In the genomic region with DNA sequence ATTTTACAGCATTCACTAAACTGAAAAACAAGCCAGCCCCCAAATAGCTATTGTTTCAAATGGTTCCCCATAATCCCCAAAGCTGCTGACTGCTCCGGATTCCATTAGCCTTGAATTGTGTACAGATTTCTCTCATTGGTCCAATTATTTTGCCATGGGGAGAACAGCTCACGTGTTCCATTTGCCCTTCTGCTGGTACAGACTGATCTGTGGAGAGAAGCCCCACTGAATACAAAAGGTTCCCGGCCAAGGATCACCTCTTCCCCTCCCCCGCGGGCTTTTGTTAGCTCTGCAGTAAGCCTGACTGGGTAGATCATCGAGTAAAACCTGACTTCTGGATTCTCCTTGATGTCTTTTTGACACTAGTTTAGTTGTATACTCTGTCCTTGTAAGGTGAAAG, we compare ENCODE assay signal across 22 cellular contexts. TPM values are rescaled to one million over a fixed set of nuclear protein-coding genes. Genes with fewer than 3 reads are reported as not detected.
DNase-seq lines count a peak whose midpoint lies in the region; ATAC-seq and TF ChIP-seq lines count a peak whose summit lies in the region.
"Had no signal": no experiment of that assay in that cellular context is flagged by ENCODE, and none has a peak within 500 bp of the region (broad histone marks: within the 10 kb centered on the region; RNA-seq: fewer than 3 reads in every experiment).

No MANE protein-coding gene starts in this region.

- intact Hi-C loops in natural killer cell (cut with micrococcal nuclease): loop anchor here (10.0 kb wide), 1 partner anchor 128 kb away; no protein-coding TSS in a partner anchor

- H3K4me1 ChIP-seq in neural progenitor cell: peaks cover 20% of the 10 kb centered on the region

- H2AFZ ChIP-seq in neural progenitor cell (replicated peaks): no peak overlapping the region
- H2AFZ ChIP-seq: PC-9 had no signal

- no peak overlapping the region for H3K27ac ChIP-seq in neural progenitor cell
- H3K27ac ChIP-seq: BLaER1, KMS-11, PC-9 had no signal

- ATAC-seq in natural killer cell treated with Interleukin-12 subunit alpha and Interleukin-12 subunit beta and Interleukin-15 and Interleukin-18, amount 100 ng/mL, for 72 hours: no peak
- ATAC-seq in natural killer cell: no peak
- no peak for ATAC-seq in T-cell (replicated peaks in 1 of 4)

- no peak overlapping the region for H3K27ac Mint-ChIP-seq in natural killer cell treated with Interleukin-12 subunit alpha and Interleukin-12 subunit beta and Interleukin-15 and Interleukin-18, amount 100 ng/mL, for 72 hours
- H3K27ac Mint-ChIP-seq in natural killer cell (no peak overlapping the region), brain (peak overlapping the region in 3 of 5 experiments; percentile 38 to 68 (median 43)), neural progenitor cell (no peak overlapping the region), T-cell (no peak overlapping the region)
- H3K27ac Mint-ChIP-seq: CD4-positive, CD25-positive, alpha-beta regulatory T cell had no signal

- POLR2A ChIA-PET in T-cell (lab: Charles Lee): no interaction called here

- H3K9me3 ChIP-seq in neural progenitor cell (ENCODE audit: low read depth): no peaks in the 10 kb centered on the region
- H3K9me3 ChIP-seq: BLaER1 had no signal

- no peak overlapping the region for H3K9ac ChIP-seq in neural progenitor cell
- H3K9ac ChIP-seq: BLaER1, KMS-11 had no signal

- no peaks in the 10 kb centered on the region for H3K79me2 ChIP-seq in neural progenitor cell (ENCODE audit: low read depth)

- H3F3A ChIP-seq in neural progenitor cell (ENCODE audit: low read depth): peaks cover 4% of the 10 kb centered on the region

- H3K4me3 ChIP-seq in neural progenitor cell: no peak overlapping the region
- H3K4me3 ChIP-seq: BLaER1, PC-9 had no signal

- DNase-seq in natural killer cell treated with Interleukin-12 subunit alpha and Interleukin-12 subunit beta and Interleukin-15 and Interleukin-18, amount 100 ng/mL, for 72 hours (ENCODE audit: low spot score): peak; percentile 23
- DNase-seq in natural killer cell (no peak), iPS-NIHi11 (ENCODE audit: low spot score) (peak; percentile 30), neural progenitor cell (ENCODE audit: low spot score) (peak; percentile 77), DMS 273 (lab: John Stamatoyannopoulos, UW; ENCODE audit: unreplicated experiment) (no peak), mesenteric fat pad (ENCODE audit: low spot score) (no peak), T-cell (no peak)
- DNase-seq: CD4-positive, CD25-positive, alpha-beta regulatory T cell; GOT3; HCEC 1CT; MM.1S; NCI-H2029; NCI-H446 treated with DMSO at 0.1 percent for 48 hours; NCI-H526; PC-9; SHP77 had no signal

- H3K27me3 ChIP-seq in neural progenitor cell: no peaks in the 10 kb centered on the region
- H3K27me3 ChIP-seq: BLaER1 had no signal

- TF ChIP-seq CTCF in natural killer cell (IDR thresholded peaks at IDR 0.05) (no peak), brain (conservative IDR thresholded peaks at IDR 0.05) (no peak), neural progenitor cell (IDR thresholded peaks at IDR 0.05) (no peak)

- H3K4me3 Mint-ChIP-seq in natural killer cell treated with Interleukin-12 subunit alpha and Interleukin-12 subunit beta and Interleukin-15 and Interleukin-18, amount 100 ng/mL, for 72 hours: no peak overlapping the region
- H3K4me3 Mint-ChIP-seq in natural killer cell: no peak overlapping the region
- H3K4me3 Mint-ChIP-seq in brain: no peak overlapping the region
- H3K4me3 Mint-ChIP-seq in neural progenitor cell: no peak overlapping the region
- H3K4me3 Mint-ChIP-seq in T-cell: no peak overlapping the region
- H3K4me3 Mint-ChIP-seq: CD4-positive, CD25-positive, alpha-beta regulatory T cell; IgD-negative memory B cell had no signal

- peak overlapping the region; percentile 38 for H3K4me2 ChIP-seq in neural progenitor cell
- H3K4me2 ChIP-seq: BLaER1, KMS-11, PC-9 had no signal

- H3K4me1 Mint-ChIP-seq in natural killer cell treated with Interleukin-12 subunit alpha and Interleukin-12 subunit beta and Interleukin-15 and Interleukin-18, amount 100 ng/mL, for 72 hours (ENCODE audit: low read depth in 2 of 2): peaks cover 0 to 3% of the 10 kb centered on the region in 2 donors
- H3K4me1 Mint-ChIP-seq in natural killer cell (peaks cover 0 to 5% of the 10 kb centered on the region in 2 donors), brain (peaks cover 29% of the 10 kb centered on the region), neural progenitor cell (peaks cover 14% of the 10 kb centered on the region), T-cell (peaks cover 0 to under 1% (median 0%) of the 10 kb centered on the region in 3 donors)
- H3K4me1 Mint-ChIP-seq: CD4-positive, CD25-positive, alpha-beta regulatory T cell; IgD-negative memory B cell had no signal

- CTCF ChIA-PET in T-cell (lab: Charles Lee): interaction anchor here in 1 of 2 donors (1.0 kb wide), 1 partner anchor 130 kb away, joined by 3 read pairs; no protein-coding TSS in a partner anchor

- H3K36me3 Mint-ChIP-seq in natural killer cell treated with Interleukin-12 subunit alpha and Interleukin-12 subunit beta and Interleukin-15 and Interleukin-18, amount 100 ng/mL, for 72 hours: peaks cover 17% of the 10 kb centered on the region
- H3K36me3 Mint-ChIP-seq in natural killer cell (peaks cover under 1% of the 10 kb centered on the region), brain (peaks cover 62% of the 10 kb centered on the region), neural progenitor cell (peaks cover under 1% of the 10 kb centered on the region), T-cell (peaks cover 70% of the 10 kb centered on the region)

- no peaks in the 10 kb centered on the region for H4K20me1 ChIP-seq in neural progenitor cell (ENCODE audit: low read depth)

- H3K9me3 Mint-ChIP-seq in natural killer cell treated with Interleukin-12 subunit alpha and Interleukin-12 subunit beta and Interleukin-15 and Interleukin-18, amount 100 ng/mL, for 72 hours: no peaks in the 10 kb centered on the region
- H3K9me3 Mint-ChIP-seq in natural killer cell: no peaks in the 10 kb centered on the region
- no peaks in the 10 kb centered on the region for H3K9me3 Mint-ChIP-seq in brain
- no peaks in the 10 kb centered on the region for H3K9me3 Mint-ChIP-seq in neural progenitor cell
- no peaks in the 10 kb centered on the region for H3K9me3 Mint-ChIP-seq in T-cell
- H3K9me3 Mint-ChIP-seq: CD4-positive, CD25-positive, alpha-beta regulatory T cell; IgD-negative memory B cell had no signal

- H3K36me3 ChIP-seq in neural progenitor cell: no peaks in the 10 kb centered on the region

- H3K27me3 Mint-ChIP-seq in natural killer cell treated with Interleukin-12 subunit alpha and Interleukin-12 subunit beta and Interleukin-15 and Interleukin-18, amount 100 ng/mL, for 72 hours: no peaks in the 10 kb centered on the region
- no peaks in the 10 kb centered on the region for H3K27me3 Mint-ChIP-seq in natural killer cell (ENCODE audit: low read depth in 2 of 2)
- H3K27me3 Mint-ChIP-seq in brain: no peaks in the 10 kb centered on the region
- no peaks in the 10 kb centered on the region for H3K27me3 Mint-ChIP-seq in neural progenitor cell (ENCODE audit: insufficient read depth, low read depth)
- no peaks in the 10 kb centered on the region for H3K27me3 Mint-ChIP-seq in T-cell
- H3K27me3 Mint-ChIP-seq: CD4-positive, CD25-positive, alpha-beta regulatory T cell; IgD-negative memory B cell had no signal

RNA-seq across cellular contexts. Expression of a gene that starts 9.1 kb away (rescaled TPM):
- 1 to 10 TPM; 2.0 to 3.4 TPM for total RNA-seq in natural killer cell treated with Interleukin-12 subunit alpha and Interleukin-12 subunit beta and Interleukin-15 and Interleukin-18, amount 100 ng/mL, for 72 hours
- total RNA-seq in natural killer cell (10 to 100 TPM in 2 of 3 donors, 1 to 10 TPM in 1; 9.7 to 21.5 (median 13.9) TPM), neural progenitor cell (ENCODE audit: low replicate concordance) (3.7 and 11.0 TPM in 2 replicates), mesenteric fat pad (4.2 TPM), T-cell (1 to 10 TPM in 4 of 5 donors, under 1 TPM in 1; 0.90 to 9.9 (median 1.8) TPM)
- 180 TPM for polyA plus RNA-seq in brain (ENCODE audit: insufficient read depth, low read depth, low replicate concordance)

RNA-seq across cellular contexts. Expression of a gene that starts 29.1 kb away (rescaled TPM):
- 10 to 100 TPM; 22.8 to 28.5 TPM for total RNA-seq in natural killer cell treated with Interleukin-12 subunit alpha and Interleukin-12 subunit beta and Interleukin-15 and Interleukin-18, amount 100 ng/mL, for 72 hours
- total RNA-seq in natural killer cell: 100 to 1,000 TPM; 124 to 214 (median 141) TPM
- polyA plus RNA-seq in brain (ENCODE audit: insufficient read depth, low read depth, low replicate concordance): 18.2 TPM
- total RNA-seq in neural progenitor cell (ENCODE audit: low replicate concordance): 15.8 and 18.7 TPM in 2 replicates
- total RNA-seq in mesenteric fat pad: 69.9 TPM
- 100 to 1,000 TPM in 2 of 5 donors, 10 to 100 TPM in 3; 54.0 to 198 (median 63.5) TPM for total RNA-seq in T-cell

RNA-seq across cellular contexts. Expression of a gene that starts 30.7 kb away (rescaled TPM):
- total RNA-seq in natural killer cell treated with Interleukin-12 subunit alpha and Interleukin-12 subunit beta and Interleukin-15 and Interleukin-18, amount 100 ng/mL, for 72 hours: 1 to 10 TPM; 4.2 to 4.9 TPM
- 1 to 10 TPM; 3.7 to 6.8 (median 3.9) TPM for total RNA-seq in natural killer cell
- 0.49 TPM for polyA plus RNA-seq in brain (ENCODE audit: insufficient read depth, low read depth, low replicate concordance)
- total RNA-seq in neural progenitor cell (ENCODE audit: low replicate concordance): 0.99 TPM in 1 of 2 replicates, not detected in the other
- total RNA-seq in mesenteric fat pad: 1.4 TPM
- 1 to 10 TPM; 2.5 to 6.8 (median 4.6) TPM for total RNA-seq in T-cell
- total RNA-seq: RPMI7951 had no signal
- polyA plus RNA-seq: AG04450; CD4-positive, CD25-positive, alpha-beta regulatory T cell; IgD-negative memory B cell had no signal

RNA-seq across cellular contexts. Expression of a gene that starts 41.3 kb away (rescaled TPM):
- 10 to 100 TPM; 55.3 to 62.8 TPM for total RNA-seq in natural killer cell treated with Interleukin-12 subunit alpha and Interleukin-12 subunit beta and Interleukin-15 and Interleukin-18, amount 100 ng/mL, for 72 hours
- total RNA-seq in natural killer cell (10 to 100 TPM; 61.3 to 75.8 (median 67.6) TPM), neural progenitor cell (ENCODE audit: low replicate concordance) (11.6 and 26.5 TPM in 2 replicates), mesenteric fat pad (21.5 TPM), T-cell (10 to 100 TPM; 49.4 to 87.5 (median 65.2) TPM)
- polyA plus RNA-seq in brain (ENCODE audit: insufficient read depth, low read depth, low replicate concordance): 37.4 TPM

RNA-seq across cellular contexts. Expression of a gene that starts 46.1 kb away (rescaled TPM):
- total RNA-seq in natural killer cell treated with Interleukin-12 subunit alpha and Interleukin-12 subunit beta and Interleukin-15 and Interleukin-18, amount 100 ng/mL, for 72 hours: 1 to 10 TPM in 1 of 2 donors, not detected in 1; 2.0 TPM
- 1 to 10 TPM in 2 of 3 donors, under 1 TPM in 1; 0.40 to 1.7 (median 1.0) TPM for total RNA-seq in natural killer cell
- 1.2 TPM for polyA plus RNA-seq in brain (ENCODE audit: insufficient read depth, low read depth, low replicate concordance)
- 5.0 and 13.4 TPM in 2 replicates for total RNA-seq in neural progenitor cell (ENCODE audit: low replicate concordance)
- not detected for total RNA-seq in mesenteric fat pad
- 1 to 10 TPM; 2.5 to 9.6 (median 5.1) TPM for total RNA-seq in T-cell
- polyA plus RNA-seq: AG04450 had no signal

Comparison
In these comparisons a context has a peak if more than half of its experiments do, and no peak if none do; other contexts are left out.
1. DNase-seq: peak in natural killer cell treated with Interleukin-12 subunit alpha and Interleukin-12 subunit beta and Interleukin-15 and Interleukin-18, amount 100 ng/mL, for 72 hours (single experiment), iPS-NIHi11 (single experiment) and neural progenitor cell (single experiment); none in natural killer cell (single experiment), DMS 273 (single experiment), mesenteric fat pad (single experiment) and T-cell (0 of 34).
2. H3K27ac Mint-ChIP-seq: peak in brain (3 of 5); none in natural killer cell treated with Interleukin-12 subunit alpha and Interleukin-12 subunit beta and Interleukin-15 and Interleukin-18, amount 100 ng/mL, for 72 hours (0 of 2), natural killer cell (0 of 2), neural progenitor cell (single experiment) and T-cell (0 of 2).